17 cellular contexts compared by ENCODE assay signal in the genomic region with DNA sequence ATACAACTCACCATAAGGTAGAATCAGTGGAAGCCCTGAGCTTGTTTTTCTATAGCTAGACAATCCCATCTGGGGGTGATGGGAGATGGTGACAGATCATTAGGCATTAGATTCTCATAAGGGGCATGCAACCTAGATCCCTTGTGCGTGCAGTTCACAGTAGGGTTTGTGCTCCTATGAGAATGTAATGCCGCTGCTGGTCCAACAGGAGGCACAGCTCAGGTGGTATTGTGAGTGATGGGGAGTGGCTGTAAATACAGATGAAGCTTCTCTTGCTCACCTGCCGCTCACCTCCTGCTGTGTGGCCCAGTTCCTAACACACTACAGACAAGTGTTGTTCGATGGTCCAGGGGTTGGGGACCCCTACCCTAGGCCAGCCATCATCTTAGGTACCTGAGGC. TPM values are rescaled to one million over a fixed set of nuclear protein-coding genes. Genes with fewer than 3 reads are reported as not detected.
A peak's percentile ranks its signal among the peaks of the same experiment; 100 is the strongest.
DNase-seq lines count a peak whose midpoint lies in the region; ATAC-seq and TF ChIP-seq lines count a peak whose summit lies in the region.
"Had no signal": no experiment of that assay in that cellular context is flagged by ENCODE, and none has a peak within 500 bp of the region (broad histone marks: within the 10 kb centered on the region; RNA-seq: fewer than 3 reads in every experiment).

No MANE protein-coding gene starts in this region.

- H3K36me3 ChIP-seq in WERI-Rb-1 (no peaks in the 10 kb centered on the region), spleen (no peaks in the 10 kb centered on the region)
- H3K36me3 ChIP-seq: neural progenitor cell had no signal

- H3K4me1 ChIP-seq in spleen, result peaks cover 0 to under 1% (median 0%) of the 10 kb centered on the region in 6 donors
- H3K4me1 ChIP-seq: neural progenitor cell had no signal

- ATAC-seq in GM18867 (IDR thresholded peaks at IDR 0.05; ENCODE audit: unreplicated experiment) (peak; percentile 41), left colon (peak; percentile 77)
- ATAC-seq: stimulated activated naive CD8-positive, alpha-beta T cell treated with anti-CD3 and anti-CD28 coated beads, Interleukin-15, Interleukin-2, amounts not matched to agents 100 U/mL and 50 U/mL, for 24 hours had no signal

- H3K9me3 ChIP-seq in WERI-Rb-1 (ENCODE audit: severe bottlenecking), result peaks cover 2% of the 10 kb centered on the region
- H3K9me3 ChIP-seq in spleen, result no peaks in the 10 kb centered on the region

- no peak for TF ChIP-seq POLR2A in spleen (IDR thresholded peaks at IDR 0.05)

- H3K27ac ChIP-seq in WERI-Rb-1 (no peak overlapping the region), spleen (no peak overlapping the region)
- H3K27ac ChIP-seq: neural progenitor cell had no signal

- DNase-seq in NCI-H526 (lab: John Stamatoyannopoulos, UW) (peak; percentile 6 to 35), NCI-H526 treated with DMSO at 0.1 percent for 48 hours (lab: John Stamatoyannopoulos, UW) (no peak), WERI-Rb-1 (peak; percentile 17), left colon (peak in 1 of 2 donors; percentile 9), spleen (no peak), kidney glomerular epithelial cell (lab: John Stamatoyannopoulos, UW) (no peak), middle frontal gyrus (ENCODE audit: extremely low spot score, low spot score) (no peak)
- DNase-seq: activated CD8-positive, alpha-beta memory T cell treated with anti-CD3 and anti-CD28 coated beads for 24 hours; activated gamma-delta T cell; effector CD8-positive, alpha-beta T cell; GF-D8; NCI-H2029 treated with DMSO at 0.1 percent for 48 hours; NK-92 treated with Interleukin-12 subunit alpha and Interleukin-12 subunit beta, amount 100 ng/mL, for 24 hours; SHP77 treated with DMSO at 0.1 percent for 48 hours; stimulated activated naive CD8-positive, alpha-beta T cell treated with anti-CD3 and anti-CD28 coated beads, Interleukin-15, Interleukin-2, amounts not matched to agents 100 U/mL and 50 U/mL, for 24 hours had no signal

- H3K27me3 ChIP-seq in WERI-Rb-1 (ENCODE audit: insufficient read depth, low read depth, severe bottlenecking) (peaks cover 81% of the 10 kb centered on the region), spleen (replicated peaks in 1 of 7) (peaks cover 0 to 10% (median 0%) of the 10 kb centered on the region in 7 donors)
- H3K27me3 ChIP-seq: neural progenitor cell had no signal

- TF ChIP-seq CTCF in WERI-Rb-1 (IDR thresholded peaks at IDR 0.05; ENCODE audit: low read depth, low read length) (peak; percentile 47), spleen (IDR thresholded peaks at IDR 0.05 in 8 of 11, conservative IDR thresholded peaks at IDR 0.05 in 3 of 11) (no peak)

- intact Hi-C loops in left colon (cut with DNase I, micrococcal nuclease) (no loop called here), spleen (cut with DNase I; ENCODE audit: low total_unique reads) (loop anchor here (10.0 kb wide), 1 partner anchor 598 kb away; no protein-coding TSS in a partner anchor)

- H3K4me3 ChIP-seq in WERI-Rb-1 (ENCODE audit: low read depth, low read length), result no peak overlapping the region
- H3K4me3 ChIP-seq in spleen, result no peak overlapping the region
- H3K4me3 ChIP-seq: neural progenitor cell had no signal

- 75 to 91% (median 80%) methylated on average over 4 of the region's 4 CpGs for WGBS in spleen, 5 donors

RNA-seq across cellular contexts. Expression of gene GATB, which starts 5.9 kb away (rescaled TPM):
- total RNA-seq in left colon (10 to 100 TPM; 18.6 to 20.1 TPM), spleen (10 to 100 TPM; 12.6 to 22.7 (median 15.6) TPM)
- polyA plus RNA-seq in spleen, result 10 to 100 TPM; 17.3 to 19.9 (median 18.8) TPM

Comparison
In these comparisons a context has a peak if more than half of its experiments do, and no peak if none do; other contexts are left out.
1. DNase-seq: peak in NCI-H526 (2 of 2) and WERI-Rb-1 (single experiment); none in NCI-H526 treated with DMSO at 0.1 percent for 48 hours (single experiment), spleen (single experiment), kidney glomerular epithelial cell (single experiment) and middle frontal gyrus (single experiment).